ENCODE assay signal across 1 cellular context in the genomic region with DNA sequence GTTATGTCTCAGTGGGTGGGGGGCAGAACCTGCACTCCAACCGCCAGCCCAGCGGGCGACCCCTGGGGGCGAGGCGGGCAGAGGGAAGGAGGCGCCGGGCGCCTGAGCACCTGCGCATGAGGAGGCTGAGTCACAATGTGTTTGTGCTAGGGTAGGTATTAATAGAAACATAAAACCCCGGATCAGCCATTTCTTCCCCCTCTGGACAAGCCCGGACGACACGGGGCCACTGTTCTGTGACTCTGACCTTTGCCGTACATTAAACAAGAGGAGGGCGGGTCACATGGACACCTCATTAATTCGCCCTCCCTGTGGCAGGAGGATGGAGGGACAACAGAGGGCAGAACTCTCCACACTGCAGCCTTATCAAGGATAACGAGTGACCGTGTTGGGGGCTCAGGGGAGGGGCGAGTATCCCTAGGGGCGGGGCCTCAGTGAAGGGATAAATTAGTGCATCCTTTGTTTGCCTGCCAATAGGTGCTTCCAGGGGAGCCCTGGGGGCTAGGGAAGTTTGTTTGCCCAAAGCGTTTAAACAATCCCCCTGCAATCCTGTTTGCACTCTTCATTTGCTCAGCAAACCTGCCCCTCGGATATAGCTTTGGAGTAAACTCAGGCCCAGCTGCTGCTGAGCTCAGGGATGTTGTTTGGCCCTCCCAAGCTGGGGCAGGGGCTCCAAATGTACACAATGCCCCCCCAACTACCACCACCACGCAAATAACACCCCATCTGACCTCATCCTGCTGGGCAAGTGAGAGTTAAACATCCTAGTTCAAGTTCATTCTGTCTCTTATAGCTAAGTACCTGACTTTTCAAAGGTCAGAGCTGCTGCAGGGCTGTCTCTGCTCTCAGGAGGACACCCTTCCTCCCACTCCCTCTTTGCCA.
A peak's percentile ranks its signal among the peaks of the same experiment; 100 is the strongest.
TF ChIP-seq lines count a peak whose summit lies in the region.

No MANE protein-coding gene starts in this region.

TF ChIP-seq in HepG2, 621 proteins besides CTCF, POLR2A, EP300 and RAD21 (continued from another document and continues in another):
- TF ChIP-seq CREB1 (IDR thresholded peaks at IDR 0.05) = no peak
- TF ChIP-seq CREB1 (CRISPR knock-in tag; IDR thresholded peaks at IDR 0.05) = 0 out of 2 replicates have a peak, but pooled peaks have one; percentile 38
- TF ChIP-seq ZNF383 (CRISPR knock-in tag; IDR thresholded peaks at IDR 0.05; ENCODE audit: borderline replicate concordance) = no peak
- TF ChIP-seq ZNF773 (CRISPR knock-in tag; IDR thresholded peaks at IDR 0.05; ENCODE audit: borderline replicate concordance) = 0 out of 2 replicates have a peak, but pooled peaks have one; percentile 56
- TF ChIP-seq ZNF343 (CRISPR knock-in tag; IDR thresholded peaks at IDR 0.05) = peak; percentile 44; the same call in 1 of the 2 replicates
- TF ChIP-seq SOX6 (IDR thresholded peaks at IDR 0.05) = no peak
- peak; percentile 98 for TF ChIP-seq SOX6 (CRISPR knock-in tag; IDR thresholded peaks at IDR 0.05)
- TF ChIP-seq, protein P1, sequence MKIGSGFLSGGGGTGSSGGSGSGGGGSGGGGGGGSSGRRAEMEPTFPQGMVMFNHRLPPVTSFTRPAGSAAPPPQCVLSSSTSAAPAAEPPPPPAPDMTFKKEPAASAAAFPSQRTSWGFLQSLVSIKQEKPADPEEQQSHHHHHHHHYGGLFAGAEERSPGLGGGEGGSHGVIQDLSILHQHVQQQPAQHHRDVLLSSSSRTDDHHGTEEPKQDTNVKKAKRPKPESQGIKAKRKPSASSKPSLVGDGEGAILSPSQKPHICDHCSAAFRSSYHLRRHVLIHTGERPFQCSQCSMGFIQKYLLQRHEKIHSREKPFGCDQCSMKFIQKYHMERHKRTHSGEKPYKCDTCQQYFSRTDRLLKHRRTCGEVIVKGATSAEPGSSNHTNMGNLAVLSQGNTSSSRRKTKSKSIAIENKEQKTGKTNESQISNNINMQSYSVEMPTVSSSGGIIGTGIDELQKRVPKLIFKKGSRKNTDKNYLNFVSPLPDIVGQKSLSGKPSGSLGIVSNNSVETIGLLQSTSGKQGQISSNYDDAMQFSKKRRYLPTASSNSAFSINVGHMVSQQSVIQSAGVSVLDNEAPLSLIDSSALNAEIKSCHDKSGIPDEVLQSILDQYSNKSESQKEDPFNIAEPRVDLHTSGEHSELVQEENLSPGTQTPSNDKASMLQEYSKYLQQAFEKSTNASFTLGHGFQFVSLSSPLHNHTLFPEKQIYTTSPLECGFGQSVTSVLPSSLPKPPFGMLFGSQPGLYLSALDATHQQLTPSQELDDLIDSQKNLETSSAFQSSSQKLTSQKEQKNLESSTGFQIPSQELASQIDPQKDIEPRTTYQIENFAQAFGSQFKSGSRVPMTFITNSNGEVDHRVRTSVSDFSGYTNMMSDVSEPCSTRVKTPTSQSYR (CRISPR knock-in tag; IDR thresholded peaks at IDR 0.05; ENCODE audit: borderline replicate concordance) = peak; percentile 43
- no peak; the same call in 1 of the 2 replicates for TF ChIP-seq IRX3 (CRISPR knock-in tag; IDR thresholded peaks at IDR 0.05; ENCODE audit: borderline replicate concordance, low read depth)
- TF ChIP-seq ZNF292 (CRISPR knock-in tag; IDR thresholded peaks at IDR 0.05; ENCODE audit: borderline replicate concordance, low read depth) = peak; percentile 78; the same call in 1 of the 2 replicates
- TF ChIP-seq, protein P2, sequence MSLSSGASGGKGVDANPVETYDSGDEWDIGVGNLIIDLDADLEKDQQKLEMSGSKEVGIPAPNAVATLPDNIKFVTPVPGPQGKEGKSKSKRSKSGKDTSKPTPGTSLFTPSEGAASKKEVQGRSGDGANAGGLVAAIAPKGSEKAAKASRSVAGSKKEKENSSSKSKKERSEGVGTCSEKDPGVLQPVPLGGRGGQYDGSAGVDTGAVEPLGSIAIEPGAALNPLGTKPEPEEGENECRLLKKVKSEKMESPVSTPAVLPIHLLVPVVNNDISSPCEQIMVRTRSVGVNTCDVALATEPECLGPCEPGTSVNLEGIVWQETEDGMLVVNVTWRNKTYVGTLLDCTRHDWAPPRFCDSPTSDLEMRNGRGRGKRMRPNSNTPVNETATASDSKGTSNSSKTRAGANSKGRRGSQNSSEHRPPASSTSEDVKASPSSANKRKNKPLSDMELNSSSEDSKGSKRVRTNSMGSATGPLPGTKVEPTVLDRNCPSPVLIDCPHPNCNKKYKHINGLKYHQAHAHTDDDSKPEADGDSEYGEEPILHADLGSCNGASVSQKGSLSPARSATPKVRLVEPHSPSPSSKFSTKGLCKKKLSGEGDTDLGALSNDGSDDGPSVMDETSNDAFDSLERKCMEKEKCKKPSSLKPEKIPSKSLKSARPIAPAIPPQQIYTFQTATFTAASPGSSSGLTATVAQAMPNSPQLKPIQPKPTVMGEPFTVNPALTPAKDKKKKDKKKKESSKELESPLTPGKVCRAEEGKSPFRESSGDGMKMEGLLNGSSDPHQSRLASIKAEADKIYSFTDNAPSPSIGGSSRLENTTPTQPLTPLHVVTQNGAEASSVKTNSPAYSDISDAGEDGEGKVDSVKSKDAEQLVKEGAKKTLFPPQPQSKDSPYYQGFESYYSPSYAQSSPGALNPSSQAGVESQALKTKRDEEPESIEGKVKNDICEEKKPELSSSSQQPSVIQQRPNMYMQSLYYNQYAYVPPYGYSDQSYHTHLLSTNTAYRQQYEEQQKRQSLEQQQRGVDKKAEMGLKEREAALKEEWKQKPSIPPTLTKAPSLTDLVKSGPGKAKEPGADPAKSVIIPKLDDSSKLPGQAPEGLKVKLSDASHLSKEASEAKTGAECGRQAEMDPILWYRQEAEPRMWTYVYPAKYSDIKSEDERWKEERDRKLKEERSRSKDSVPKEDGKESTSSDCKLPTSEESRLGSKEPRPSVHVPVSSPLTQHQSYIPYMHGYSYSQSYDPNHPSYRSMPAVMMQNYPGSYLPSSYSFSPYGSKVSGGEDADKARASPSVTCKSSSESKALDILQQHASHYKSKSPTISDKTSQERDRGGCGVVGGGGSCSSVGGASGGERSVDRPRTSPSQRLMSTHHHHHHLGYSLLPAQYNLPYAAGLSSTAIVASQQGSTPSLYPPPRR (CRISPR knock-in tag; IDR thresholded peaks at IDR 0.05; ENCODE audit: borderline replicate concordance) = peak; percentile 100
- no peak for TF ChIP-seq ZNF546 (CRISPR knock-in tag; conservative IDR thresholded peaks at IDR 0.05)
- TF ChIP-seq MAFG (CRISPR knock-in tag; IDR thresholded peaks at IDR 0.05) = no peak
- no peak for TF ChIP-seq ZNF720 (CRISPR knock-in tag; IDR thresholded peaks at IDR 0.05)
- TF ChIP-seq, protein P3, sequence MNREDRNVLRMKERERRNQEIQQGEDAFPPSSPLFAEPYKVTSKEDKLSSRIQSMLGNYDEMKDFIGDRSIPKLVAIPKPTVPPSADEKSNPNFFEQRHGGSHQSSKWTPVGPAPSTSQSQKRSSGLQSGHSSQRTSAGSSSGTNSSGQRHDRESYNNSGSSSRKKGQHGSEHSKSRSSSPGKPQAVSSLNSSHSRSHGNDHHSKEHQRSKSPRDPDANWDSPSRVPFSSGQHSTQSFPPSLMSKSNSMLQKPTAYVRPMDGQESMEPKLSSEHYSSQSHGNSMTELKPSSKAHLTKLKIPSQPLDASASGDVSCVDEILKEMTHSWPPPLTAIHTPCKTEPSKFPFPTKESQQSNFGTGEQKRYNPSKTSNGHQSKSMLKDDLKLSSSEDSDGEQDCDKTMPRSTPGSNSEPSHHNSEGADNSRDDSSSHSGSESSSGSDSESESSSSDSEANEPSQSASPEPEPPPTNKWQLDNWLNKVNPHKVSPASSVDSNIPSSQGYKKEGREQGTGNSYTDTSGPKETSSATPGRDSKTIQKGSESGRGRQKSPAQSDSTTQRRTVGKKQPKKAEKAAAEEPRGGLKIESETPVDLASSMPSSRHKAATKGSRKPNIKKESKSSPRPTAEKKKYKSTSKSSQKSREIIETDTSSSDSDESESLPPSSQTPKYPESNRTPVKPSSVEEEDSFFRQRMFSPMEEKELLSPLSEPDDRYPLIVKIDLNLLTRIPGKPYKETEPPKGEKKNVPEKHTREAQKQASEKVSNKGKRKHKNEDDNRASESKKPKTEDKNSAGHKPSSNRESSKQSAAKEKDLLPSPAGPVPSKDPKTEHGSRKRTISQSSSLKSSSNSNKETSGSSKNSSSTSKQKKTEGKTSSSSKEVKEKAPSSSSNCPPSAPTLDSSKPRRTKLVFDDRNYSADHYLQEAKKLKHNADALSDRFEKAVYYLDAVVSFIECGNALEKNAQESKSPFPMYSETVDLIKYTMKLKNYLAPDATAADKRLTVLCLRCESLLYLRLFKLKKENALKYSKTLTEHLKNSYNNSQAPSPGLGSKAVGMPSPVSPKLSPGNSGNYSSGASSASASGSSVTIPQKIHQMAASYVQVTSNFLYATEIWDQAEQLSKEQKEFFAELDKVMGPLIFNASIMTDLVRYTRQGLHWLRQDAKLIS (CRISPR knock-in tag; IDR thresholded peaks at IDR 0.05) = no peak
- TF ChIP-seq, protein P4, sequence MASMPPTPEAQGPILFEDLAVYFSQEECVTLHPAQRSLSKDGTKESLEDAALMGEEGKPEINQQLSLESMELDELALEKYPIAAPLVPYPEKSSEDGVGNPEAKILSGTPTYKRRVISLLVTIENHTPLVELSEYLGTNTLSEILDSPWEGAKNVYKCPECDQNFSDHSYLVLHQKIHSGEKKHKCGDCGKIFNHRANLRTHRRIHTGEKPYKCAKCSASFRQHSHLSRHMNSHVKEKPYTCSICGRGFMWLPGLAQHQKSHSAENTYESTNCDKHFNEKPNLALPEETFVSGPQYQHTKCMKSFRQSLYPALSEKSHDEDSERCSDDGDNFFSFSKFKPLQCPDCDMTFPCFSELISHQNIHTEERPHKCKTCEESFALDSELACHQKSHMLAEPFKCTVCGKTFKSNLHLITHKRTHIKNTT (CRISPR knock-in tag; IDR thresholded peaks at IDR 0.05) = no peak
- TF ChIP-seq GZF1 (CRISPR knock-in tag; IDR thresholded peaks at IDR 0.05) = 0 out of 2 replicates have a peak, but pooled peaks have one; percentile 41
- TF ChIP-seq, protein P5, sequence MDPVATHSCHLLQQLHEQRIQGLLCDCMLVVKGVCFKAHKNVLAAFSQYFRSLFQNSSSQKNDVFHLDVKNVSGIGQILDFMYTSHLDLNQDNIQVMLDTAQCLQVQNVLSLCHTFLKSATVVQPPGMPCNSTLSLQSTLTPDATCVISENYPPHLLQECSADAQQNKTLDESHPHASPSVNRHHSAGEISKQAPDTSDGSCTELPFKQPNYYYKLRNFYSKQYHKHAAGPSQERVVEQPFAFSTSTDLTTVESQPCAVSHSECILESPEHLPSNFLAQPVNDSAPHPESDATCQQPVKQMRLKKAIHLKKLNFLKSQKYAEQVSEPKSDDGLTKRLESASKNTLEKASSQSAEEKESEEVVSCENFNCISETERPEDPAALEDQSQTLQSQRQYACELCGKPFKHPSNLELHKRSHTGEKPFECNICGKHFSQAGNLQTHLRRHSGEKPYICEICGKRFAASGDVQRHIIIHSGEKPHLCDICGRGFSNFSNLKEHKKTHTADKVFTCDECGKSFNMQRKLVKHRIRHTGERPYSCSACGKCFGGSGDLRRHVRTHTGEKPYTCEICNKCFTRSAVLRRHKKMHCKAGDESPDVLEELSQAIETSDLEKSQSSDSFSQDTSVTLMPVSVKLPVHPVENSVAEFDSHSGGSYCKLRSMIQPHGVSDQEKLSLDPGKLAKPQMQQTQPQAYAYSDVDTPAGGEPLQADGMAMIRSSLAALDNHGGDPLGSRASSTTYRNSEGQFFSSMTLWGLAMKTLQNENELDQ (CRISPR knock-in tag; IDR thresholded peaks at IDR 0.05; ENCODE audit: borderline replicate concordance) = no peak
- TF ChIP-seq SIN3A (IDR thresholded peaks at IDR 0.05; ENCODE audit: borderline replicate concordance, low read depth, low read length) = no peak
- TF ChIP-seq MXI1 (IDR thresholded peaks at IDR 0.05; ENCODE audit: borderline replicate concordance, low read depth, low read length) = no peak
- TF ChIP-seq MYNN (CRISPR knock-in tag; IDR thresholded peaks at IDR 0.05; ENCODE audit: low read depth) = peak; percentile 32; the same call in 1 of the 2 replicates
- TF ChIP-seq, protein P6, sequence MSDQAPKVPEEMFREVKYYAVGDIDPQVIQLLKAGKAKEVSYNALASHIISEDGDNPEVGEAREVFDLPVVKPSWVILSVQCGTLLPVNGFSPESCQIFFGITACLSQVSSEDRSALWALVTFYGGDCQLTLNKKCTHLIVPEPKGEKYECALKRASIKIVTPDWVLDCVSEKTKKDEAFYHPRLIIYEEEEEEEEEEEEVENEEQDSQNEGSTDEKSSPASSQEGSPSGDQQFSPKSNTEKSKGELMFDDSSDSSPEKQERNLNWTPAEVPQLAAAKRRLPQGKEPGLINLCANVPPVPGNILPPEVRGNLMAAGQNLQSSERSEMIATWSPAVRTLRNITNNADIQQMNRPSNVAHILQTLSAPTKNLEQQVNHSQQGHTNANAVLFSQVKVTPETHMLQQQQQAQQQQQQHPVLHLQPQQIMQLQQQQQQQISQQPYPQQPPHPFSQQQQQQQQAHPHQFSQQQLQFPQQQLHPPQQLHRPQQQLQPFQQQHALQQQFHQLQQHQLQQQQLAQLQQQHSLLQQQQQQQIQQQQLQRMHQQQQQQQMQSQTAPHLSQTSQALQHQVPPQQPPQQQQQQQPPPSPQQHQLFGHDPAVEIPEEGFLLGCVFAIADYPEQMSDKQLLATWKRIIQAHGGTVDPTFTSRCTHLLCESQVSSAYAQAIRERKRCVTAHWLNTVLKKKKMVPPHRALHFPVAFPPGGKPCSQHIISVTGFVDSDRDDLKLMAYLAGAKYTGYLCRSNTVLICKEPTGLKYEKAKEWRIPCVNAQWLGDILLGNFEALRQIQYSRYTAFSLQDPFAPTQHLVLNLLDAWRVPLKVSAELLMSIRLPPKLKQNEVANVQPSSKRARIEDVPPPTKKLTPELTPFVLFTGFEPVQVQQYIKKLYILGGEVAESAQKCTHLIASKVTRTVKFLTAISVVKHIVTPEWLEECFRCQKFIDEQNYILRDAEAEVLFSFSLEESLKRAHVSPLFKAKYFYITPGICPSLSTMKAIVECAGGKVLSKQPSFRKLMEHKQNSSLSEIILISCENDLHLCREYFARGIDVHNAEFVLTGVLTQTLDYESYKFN (CRISPR knock-in tag; conservative IDR thresholded peaks at IDR 0.05) = peak; percentile 89
- TF ChIP-seq, protein P7, sequence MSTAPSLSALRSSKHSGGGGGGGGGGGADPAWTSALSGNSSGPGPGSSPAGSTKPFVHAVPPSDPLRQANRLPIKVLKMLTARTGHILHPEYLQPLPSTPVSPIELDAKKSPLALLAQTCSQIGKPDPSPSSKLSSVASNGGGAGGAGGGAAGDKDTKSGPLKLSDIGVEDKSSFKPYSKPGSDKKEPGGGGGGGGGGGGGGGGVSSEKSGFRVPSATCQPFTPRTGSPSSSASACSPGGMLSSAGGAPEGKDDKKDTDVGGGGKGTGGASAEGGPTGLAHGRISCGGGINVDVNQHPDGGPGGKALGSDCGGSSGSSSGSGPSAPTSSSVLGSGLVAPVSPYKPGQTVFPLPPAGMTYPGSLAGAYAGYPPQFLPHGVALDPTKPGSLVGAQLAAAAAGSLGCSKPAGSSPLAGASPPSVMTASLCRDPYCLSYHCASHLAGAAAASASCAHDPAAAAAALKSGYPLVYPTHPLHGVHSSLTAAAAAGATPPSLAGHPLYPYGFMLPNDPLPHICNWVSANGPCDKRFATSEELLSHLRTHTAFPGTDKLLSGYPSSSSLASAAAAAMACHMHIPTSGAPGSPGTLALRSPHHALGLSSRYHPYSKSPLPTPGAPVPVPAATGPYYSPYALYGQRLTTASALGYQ (CRISPR knock-in tag; IDR thresholded peaks at IDR 0.05) = peak; percentile 99
- TF ChIP-seq ZNF772 (CRISPR knock-in tag; IDR thresholded peaks at IDR 0.05) = 0 out of 2 replicates have a peak, but pooled peaks have one; percentile 51
- TF ChIP-seq ZNF577 (CRISPR knock-in tag; IDR thresholded peaks at IDR 0.05; ENCODE audit: borderline replicate concordance, low read depth) = no peak
